In the genomic region with DNA sequence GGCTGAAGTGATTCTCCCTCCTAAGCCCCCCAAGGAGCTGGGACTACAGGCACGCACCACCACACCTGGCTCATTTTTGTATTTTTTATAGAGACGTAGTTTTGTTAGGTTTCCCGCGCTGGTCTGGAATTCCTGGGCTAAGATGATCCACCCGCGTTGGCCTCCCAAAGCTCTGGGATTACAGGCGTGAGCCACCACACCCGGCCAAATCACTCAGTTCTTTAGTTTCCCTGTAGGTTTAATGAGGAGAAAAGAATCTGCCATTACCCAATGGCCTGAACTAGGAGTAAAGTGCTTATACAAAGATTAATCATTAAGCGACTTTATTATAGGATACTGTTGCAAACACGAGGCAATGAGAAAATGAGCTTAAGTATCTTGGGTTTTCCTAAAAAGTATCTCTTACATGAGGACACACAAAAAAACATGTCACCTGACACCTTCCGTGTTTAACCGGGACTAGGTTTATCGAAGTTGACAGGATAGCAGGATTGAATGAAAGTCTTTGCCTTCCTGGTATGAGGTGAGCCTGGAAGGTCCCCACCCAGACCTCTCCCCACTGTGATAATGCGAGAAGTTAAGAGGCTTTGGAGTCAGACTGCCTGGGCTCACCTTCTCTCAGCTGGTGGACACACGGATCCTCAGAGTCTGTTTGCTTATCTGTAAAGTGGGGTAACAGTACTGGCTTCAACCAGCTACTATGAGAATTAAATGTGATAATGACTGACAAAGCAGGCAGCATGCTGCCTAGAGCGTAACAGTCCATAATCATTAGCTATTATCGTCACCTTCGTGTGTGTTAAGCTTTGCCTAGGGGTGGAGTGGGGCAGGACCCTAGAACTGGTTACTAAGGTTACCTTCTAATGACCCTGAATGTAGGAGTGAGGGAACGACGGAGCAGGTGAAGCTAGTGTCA, we compare ENCODE assay signal across 1 cellular context.
TF ChIP-seq lines count a peak whose summit lies in the region.

No MANE protein-coding gene starts in this region.

TF ChIP-seq in H1, 55 proteins besides CTCF, POLR2A, EP300 and RAD21 (continued from another document):
- TF ChIP-seq, protein P1, sequence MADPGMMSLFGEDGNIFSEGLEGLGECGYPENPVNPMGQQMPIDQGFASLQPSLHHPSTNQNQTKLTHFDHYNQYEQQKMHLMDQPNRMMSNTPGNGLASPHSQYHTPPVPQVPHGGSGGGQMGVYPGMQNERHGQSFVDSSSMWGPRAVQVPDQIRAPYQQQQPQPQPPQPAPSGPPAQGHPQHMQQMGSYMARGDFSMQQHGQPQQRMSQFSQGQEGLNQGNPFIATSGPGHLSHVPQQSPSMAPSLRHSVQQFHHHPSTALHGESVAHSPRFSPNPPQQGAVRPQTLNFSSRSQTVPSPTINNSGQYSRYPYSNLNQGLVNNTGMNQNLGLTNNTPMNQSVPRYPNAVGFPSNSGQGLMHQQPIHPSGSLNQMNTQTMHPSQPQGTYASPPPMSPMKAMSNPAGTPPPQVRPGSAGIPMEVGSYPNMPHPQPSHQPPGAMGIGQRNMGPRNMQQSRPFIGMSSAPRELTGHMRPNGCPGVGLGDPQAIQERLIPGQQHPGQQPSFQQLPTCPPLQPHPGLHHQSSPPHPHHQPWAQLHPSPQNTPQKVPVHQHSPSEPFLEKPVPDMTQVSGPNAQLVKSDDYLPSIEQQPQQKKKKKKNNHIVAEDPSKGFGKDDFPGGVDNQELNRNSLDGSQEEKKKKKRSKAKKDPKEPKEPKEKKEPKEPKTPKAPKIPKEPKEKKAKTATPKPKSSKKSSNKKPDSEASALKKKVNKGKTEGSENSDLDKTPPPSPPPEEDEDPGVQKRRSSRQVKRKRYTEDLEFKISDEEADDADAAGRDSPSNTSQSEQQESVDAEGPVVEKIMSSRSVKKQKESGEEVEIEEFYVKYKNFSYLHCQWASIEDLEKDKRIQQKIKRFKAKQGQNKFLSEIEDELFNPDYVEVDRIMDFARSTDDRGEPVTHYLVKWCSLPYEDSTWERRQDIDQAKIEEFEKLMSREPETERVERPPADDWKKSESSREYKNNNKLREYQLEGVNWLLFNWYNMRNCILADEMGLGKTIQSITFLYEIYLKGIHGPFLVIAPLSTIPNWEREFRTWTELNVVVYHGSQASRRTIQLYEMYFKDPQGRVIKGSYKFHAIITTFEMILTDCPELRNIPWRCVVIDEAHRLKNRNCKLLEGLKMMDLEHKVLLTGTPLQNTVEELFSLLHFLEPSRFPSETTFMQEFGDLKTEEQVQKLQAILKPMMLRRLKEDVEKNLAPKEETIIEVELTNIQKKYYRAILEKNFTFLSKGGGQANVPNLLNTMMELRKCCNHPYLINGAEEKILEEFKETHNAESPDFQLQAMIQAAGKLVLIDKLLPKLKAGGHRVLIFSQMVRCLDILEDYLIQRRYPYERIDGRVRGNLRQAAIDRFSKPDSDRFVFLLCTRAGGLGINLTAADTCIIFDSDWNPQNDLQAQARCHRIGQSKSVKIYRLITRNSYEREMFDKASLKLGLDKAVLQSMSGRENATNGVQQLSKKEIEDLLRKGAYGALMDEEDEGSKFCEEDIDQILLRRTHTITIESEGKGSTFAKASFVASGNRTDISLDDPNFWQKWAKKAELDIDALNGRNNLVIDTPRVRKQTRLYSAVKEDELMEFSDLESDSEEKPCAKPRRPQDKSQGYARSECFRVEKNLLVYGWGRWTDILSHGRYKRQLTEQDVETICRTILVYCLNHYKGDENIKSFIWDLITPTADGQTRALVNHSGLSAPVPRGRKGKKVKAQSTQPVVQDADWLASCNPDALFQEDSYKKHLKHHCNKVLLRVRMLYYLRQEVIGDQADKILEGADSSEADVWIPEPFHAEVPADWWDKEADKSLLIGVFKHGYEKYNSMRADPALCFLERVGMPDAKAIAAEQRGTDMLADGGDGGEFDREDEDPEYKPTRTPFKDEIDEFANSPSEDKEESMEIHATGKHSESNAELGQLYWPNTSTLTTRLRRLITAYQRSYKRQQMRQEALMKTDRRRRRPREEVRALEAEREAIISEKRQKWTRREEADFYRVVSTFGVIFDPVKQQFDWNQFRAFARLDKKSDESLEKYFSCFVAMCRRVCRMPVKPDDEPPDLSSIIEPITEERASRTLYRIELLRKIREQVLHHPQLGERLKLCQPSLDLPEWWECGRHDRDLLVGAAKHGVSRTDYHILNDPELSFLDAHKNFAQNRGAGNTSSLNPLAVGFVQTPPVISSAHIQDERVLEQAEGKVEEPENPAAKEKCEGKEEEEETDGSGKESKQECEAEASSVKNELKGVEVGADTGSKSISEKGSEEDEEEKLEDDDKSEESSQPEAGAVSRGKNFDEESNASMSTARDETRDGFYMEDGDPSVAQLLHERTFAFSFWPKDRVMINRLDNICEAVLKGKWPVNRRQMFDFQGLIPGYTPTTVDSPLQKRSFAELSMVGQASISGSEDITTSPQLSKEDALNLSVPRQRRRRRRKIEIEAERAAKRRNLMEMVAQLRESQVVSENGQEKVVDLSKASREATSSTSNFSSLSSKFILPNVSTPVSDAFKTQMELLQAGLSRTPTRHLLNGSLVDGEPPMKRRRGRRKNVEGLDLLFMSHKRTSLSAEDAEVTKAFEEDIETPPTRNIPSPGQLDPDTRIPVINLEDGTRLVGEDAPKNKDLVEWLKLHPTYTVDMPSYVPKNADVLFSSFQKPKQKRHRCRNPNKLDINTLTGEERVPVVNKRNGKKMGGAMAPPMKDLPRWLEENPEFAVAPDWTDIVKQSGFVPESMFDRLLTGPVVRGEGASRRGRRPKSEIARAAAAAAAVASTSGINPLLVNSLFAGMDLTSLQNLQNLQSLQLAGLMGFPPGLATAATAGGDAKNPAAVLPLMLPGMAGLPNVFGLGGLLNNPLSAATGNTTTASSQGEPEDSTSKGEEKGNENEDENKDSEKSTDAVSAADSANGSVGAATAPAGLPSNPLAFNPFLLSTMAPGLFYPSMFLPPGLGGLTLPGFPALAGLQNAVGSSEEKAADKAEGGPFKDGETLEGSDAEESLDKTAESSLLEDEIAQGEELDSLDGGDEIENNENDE (IDR thresholded peaks at IDR 0.05; ENCODE audit: insufficient replicate concordance, low read length), result no peak
